Comparison of ENCODE assay signal across 18 cellular contexts in the genomic region with DNA sequence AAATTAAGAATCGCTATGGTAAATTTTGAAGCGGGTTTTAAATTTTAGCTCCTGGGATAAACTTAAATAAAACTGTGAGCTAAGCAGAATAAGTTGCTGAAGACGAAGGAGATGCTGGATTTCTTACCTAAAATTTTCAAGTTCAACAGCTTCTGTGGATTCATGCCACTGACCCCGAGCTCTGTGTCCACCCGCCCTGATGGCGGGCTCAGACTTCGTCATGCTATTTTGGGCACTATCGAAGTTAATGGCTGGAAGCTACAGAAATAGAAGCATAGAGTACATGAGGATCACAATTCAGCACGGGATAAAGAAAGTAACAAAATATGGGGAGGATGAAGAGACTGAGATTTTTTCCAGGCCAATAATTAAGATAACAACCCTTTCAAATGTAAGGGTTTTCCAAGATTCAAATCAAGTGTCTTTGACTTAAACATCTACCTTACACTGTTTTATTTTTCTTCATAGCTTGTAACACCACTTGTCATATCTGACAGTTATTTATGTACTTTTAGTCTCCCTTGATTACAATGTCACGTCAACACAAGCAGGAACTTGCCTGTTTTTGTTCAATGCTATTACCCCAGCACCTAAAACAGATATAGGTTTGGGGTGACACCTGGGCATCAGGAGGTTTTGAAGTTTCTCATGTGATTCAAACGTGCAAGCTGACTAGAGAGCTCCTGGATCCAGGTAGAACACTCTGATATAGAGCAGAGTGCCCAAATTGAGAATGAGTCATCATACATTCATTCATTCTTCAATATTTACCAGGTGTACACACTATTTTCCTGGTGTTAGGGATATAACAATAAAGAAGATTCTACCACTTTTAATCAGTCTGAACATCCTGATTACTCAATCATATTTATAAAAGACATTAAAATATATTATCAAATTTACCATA. TPM values are rescaled to one million over a fixed set of nuclear protein-coding genes. Genes with fewer than 3 reads are reported as not detected.
"Had no signal": no experiment of that assay in that cellular context is flagged by ENCODE, and none has a peak within 500 bp of the region (broad histone marks: within the 10 kb centered on the region; RNA-seq: fewer than 3 reads in every experiment).

No MANE protein-coding gene starts in this region.

- H3K4me1 ChIP-seq: ascending aorta, gastroesophageal sphincter, upper lobe of left lung had no signal

- H3K27ac Mint-ChIP-seq: activated CD8-positive, alpha-beta T cell treated with anti-CD3 and anti-CD28 coated beads, Interleukin-2, amount 10 ng/mL, durations not matched to agents 7 days and 5 days; activated naive CD8-positive, alpha-beta T cell treated with anti-CD3 and anti-CD28 coated beads, Interleukin-2, amount 50 U/mL, for 24 hours; progenitor cell of endocrine pancreas; WTC11 had no signal

- H3K36me3 ChIP-seq: ascending aorta, gastroesophageal sphincter, neutrophil, upper lobe of left lung had no signal

- H3K9me3 Mint-ChIP-seq: activated naive CD8-positive, alpha-beta T cell treated with anti-CD3 and anti-CD28 coated beads, Interleukin-2, amount 50 U/mL, for 24 hours; naive thymus-derived CD8-positive, alpha-beta T cell; WTC11 had no signal

- H3K36me3 Mint-ChIP-seq: naive thymus-derived CD8-positive, alpha-beta T cell; WTC11 had no signal

- H3K27ac ChIP-seq: ascending aorta, gastroesophageal sphincter, neutrophil, upper lobe of left lung had no signal

- H3K27me3 Mint-ChIP-seq: activated naive CD8-positive, alpha-beta T cell treated with anti-CD3 and anti-CD28 coated beads, Interleukin-2, amount 50 U/mL, for 24 hours; naive thymus-derived CD8-positive, alpha-beta T cell; progenitor cell of endocrine pancreas had no signal

- H3K9me3 ChIP-seq: ascending aorta, gastroesophageal sphincter, neutrophil, upper lobe of left lung had no signal

- H3K4me3 Mint-ChIP-seq: activated CD8-positive, alpha-beta T cell treated with anti-CD3 and anti-CD28 coated beads, Interleukin-2, amount 10 ng/mL, durations not matched to agents 7 days and 5 days; activated naive CD8-positive, alpha-beta T cell treated with anti-CD3 and anti-CD28 coated beads, Interleukin-2, amount 50 U/mL, for 24 hours; naive thymus-derived CD8-positive, alpha-beta T cell; WTC11 had no signal

- FAIRE-seq: endometrium had no signal

- H3K27me3 ChIP-seq: ascending aorta, gastroesophageal sphincter, neutrophil, upper lobe of left lung had no signal

- ATAC-seq: activated naive CD8-positive, alpha-beta T cell treated with anti-CD3 and anti-CD28 coated beads, Interleukin-2, amount 50 U/mL, for 24 hours; gastroesophageal sphincter; sciatic nerve; WTC11 had no signal

- H3K4me3 ChIP-seq: ascending aorta, gastroesophageal sphincter, upper lobe of left lung had no signal

- DNase-seq: activated CD4-positive, alpha-beta T cell treated with anti-CD3 and anti-CD28 coated beads for 48 hours; activated CD8-positive, alpha-beta memory T cell treated with anti-CD3 and anti-CD28 coated beads, Interleukin-2, amount 50 U/mL, for 48 hours; activated naive CD4-positive, alpha-beta T cell treated with Interleukin-2 at 50 U/mL for 16 hours; activated naive CD8-positive, alpha-beta T cell treated with anti-CD3 and anti-CD28 coated beads, Interleukin-2, amount 50 U/mL, for 24 hours; hippocampal formation; kidney glomerular epithelial cell; stimulated activated CD4-positive, alpha-beta T cell treated with anti-CD3 and anti-CD28 coated beads, Interleukin-2, amount 100 ng/mL, for 48 hours; stimulated activated naive CD4-positive, alpha-beta T cell treated with Interleukin-2 at 50 U/mL for 16 hours had no signal

RNA-seq across cellular contexts. Expression of gene NEK10, which starts 23.0 kb away (rescaled TPM):
- total RNA-seq: ascending aorta had no signal
- polyA plus RNA-seq: naive thymus-derived CD8-positive, alpha-beta T cell had no signal
